ENCODE assay signal across 24 cellular contexts in the genomic region with DNA sequence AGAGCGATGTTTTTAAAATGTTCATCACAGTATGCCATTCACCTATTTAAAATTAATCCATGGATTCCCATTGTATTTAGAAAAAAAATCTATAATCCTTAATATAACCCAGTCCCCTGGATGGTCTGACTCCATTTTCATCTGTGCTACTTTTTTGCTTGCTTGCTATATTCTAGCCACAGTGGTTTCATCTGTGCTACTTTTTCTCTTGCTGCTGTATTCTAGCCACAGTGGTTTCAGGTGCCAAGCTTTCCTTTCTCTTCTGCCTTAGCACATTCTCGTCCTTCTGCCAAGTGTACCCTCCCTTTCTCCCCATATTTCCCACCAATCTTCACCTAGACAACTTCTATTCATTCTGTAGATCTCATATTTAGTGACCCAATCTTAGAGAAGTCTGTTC.
"Had no signal": no experiment of that assay in that cellular context is flagged by ENCODE, and none has a peak within 500 bp of the region (broad histone marks: within the 10 kb centered on the region; RNA-seq: fewer than 3 reads in every experiment).

No MANE protein-coding gene starts in this region.

- H3K27ac ChIP-seq: dorsolateral prefrontal cortex, gastroesophageal sphincter, heart right ventricle, left lung, prostate gland, right atrium auricular region, stomach, thyroid gland, vagina had no signal

- H3K4me2 ChIP-seq: smooth muscle cell had no signal

- DNase-seq: dorsolateral prefrontal cortex; effector CD4-positive, alpha-beta T cell; heart right ventricle; hippocampal formation; left cardiac atrium; left lung; mesenchymal stem cell; mucosa of descending colon; naive B cell; stimulated activated CD4-positive, alpha-beta T cell treated with anti-CD3 and anti-CD28 coated beads, Interleukin-12 subunit alpha, Interleukin-12 subunit beta, amount 100 ng/mL, for 4 hours; stimulated activated CD4-positive, alpha-beta T cell treated with anti-CD3 and anti-CD28 coated beads, Interleukin-1b, Interleukin-23, amount 100 ng/mL, for 48 hours; stimulated activated CD4-positive, alpha-beta T cell treated with anti-CD3 and anti-CD28 coated beads, Interleukin-4, amount 100 ng/mL, for 1 hour; stimulated activated CD8-positive, alpha-beta memory T cell treated with anti-CD3 and anti-CD28 coated beads, Interleukin-4, amount 100 ng/mL, for 48 hours; stimulated activated naive CD4-positive, alpha-beta T cell treated with Interleukin-2 at 50 U/mL for 16 hours; stomach; thyroid gland; trophoblast cell had no signal

- H3K4me3 ChIP-seq: dorsolateral prefrontal cortex, gastroesophageal sphincter, heart right ventricle, left lung, mucosa of descending colon, prostate gland, right atrium auricular region, smooth muscle cell, stomach, thyroid gland, vagina had no signal

- H3K27me3 ChIP-seq: dorsolateral prefrontal cortex, gastroesophageal sphincter, heart right ventricle, left lung, right atrium auricular region, stomach, thyroid gland, vagina had no signal

- H3K4me1 ChIP-seq: gastroesophageal sphincter, heart right ventricle, left lung, thyroid gland had no signal

- ATAC-seq: gastroesophageal sphincter; heart right ventricle; left cardiac atrium; left lung; mucosa of descending colon; natural killer cell treated with Interleukin-12 subunit alpha and Interleukin-12 subunit beta and Interleukin-15 and Interleukin-18, amount 100 ng/mL, for 72 hours; sciatic nerve had no signal

- H3K9me3 ChIP-seq: mucosa of descending colon, prostate gland, thyroid gland, vagina had no signal

- H3K36me3 ChIP-seq: gastroesophageal sphincter, heart right ventricle, left lung, prostate gland, right atrium auricular region, stomach, thyroid gland, vagina had no signal
